12 cellular contexts compared by ENCODE assay signal in genomic region chr4:76772498-76773106, GRCh38.
DNase-seq lines count a peak whose midpoint lies in the region; ATAC-seq, FAIRE-seq and TF ChIP-seq lines count a peak whose summit lies in the region.
"Had no signal": no experiment of that assay in that cellular context is flagged by ENCODE, and none has a peak within 500 bp of the region (broad histone marks: within the 10 kb centered on the region; RNA-seq: fewer than 3 reads in every experiment).

No MANE protein-coding gene starts in this region.

- H3K9me3 ChIP-seq in breast epithelium: no peaks in the 10 kb centered on the region
- no peaks in the 10 kb centered on the region for H3K9me3 ChIP-seq in CD4-positive, alpha-beta T cell (ENCODE audit: control insufficient read depth, low read length)

- no TSS peak for BruUV-seq in MCF 10A (replicated peaks; lab: Mats Ljungman, UMichigan)

- H3K4me1 ChIP-seq in breast epithelium: no peaks in the 10 kb centered on the region

- H3K36me3 ChIP-seq in breast epithelium: no peaks in the 10 kb centered on the region
- peaks cover 9% of the 10 kb centered on the region for H3K36me3 ChIP-seq in bronchial epithelial cell (ENCODE audit: control insufficient read depth, insufficient read depth, low read length)

- H3K9me3 Mint-ChIP-seq in MCF 10A (ENCODE audit: unreplicated experiment) (peaks cover 8% of the 10 kb centered on the region), type B pancreatic cell (peaks cover 5% of the 10 kb centered on the region)
- H3K9me3 Mint-ChIP-seq in T-helper 2 cell treated with Interferon-gamma antibody and Interleukin-4, amounts not matched to agents 5 μg/mL and 100 μg/mL, for 36 hours: no peaks in the 10 kb centered on the region
- H3K9me3 Mint-ChIP-seq in CD4-positive, alpha-beta T cell: no peaks in the 10 kb centered on the region
- H3K9me3 Mint-ChIP-seq: activated naive CD8-positive, alpha-beta T cell treated with anti-CD3 and anti-CD28 coated beads for 36 hours had no signal

- CTCF ChIA-PET in MCF 10A (lab: Yijun Ruan, JAX): interaction anchor here (0.6 to 1.3 kb wide), 4 partner anchors 13 to 262 kb away, joined by 3 read pairs; no protein-coding TSS in a partner anchor
- CTCF ChIA-PET in CD4-positive, alpha-beta T cell (lab: Charles Lee): no interaction called here

- no peak overlapping the region for H3K4me3 Mint-ChIP-seq in MCF 10A (ENCODE audit: unreplicated experiment)
- H3K4me3 Mint-ChIP-seq in type B pancreatic cell: no peak overlapping the region
- no peak overlapping the region for H3K4me3 Mint-ChIP-seq in T-helper 2 cell treated with Interferon-gamma antibody and Interleukin-4, amounts not matched to agents 5 μg/mL and 100 μg/mL, for 36 hours
- no peak overlapping the region for H3K4me3 Mint-ChIP-seq in CD4-positive, alpha-beta T cell
- H3K4me3 Mint-ChIP-seq: activated naive CD8-positive, alpha-beta T cell treated with anti-CD3 and anti-CD28 coated beads for 36 hours had no signal

- peaks cover 34% of the 10 kb centered on the region for H3K36me3 Mint-ChIP-seq in MCF 10A (ENCODE audit: insufficient read depth, unreplicated experiment)
- peaks cover 58% of the 10 kb centered on the region for H3K36me3 Mint-ChIP-seq in type B pancreatic cell
- no peaks in the 10 kb centered on the region for H3K36me3 Mint-ChIP-seq in T-helper 2 cell treated with Interferon-gamma antibody and Interleukin-4, amounts not matched to agents 5 μg/mL and 100 μg/mL, for 36 hours (ENCODE audit: low read depth)
- no peaks in the 10 kb centered on the region for H3K36me3 Mint-ChIP-seq in CD4-positive, alpha-beta T cell (ENCODE audit: low read depth)
- H3K36me3 Mint-ChIP-seq: activated naive CD8-positive, alpha-beta T cell treated with anti-CD3 and anti-CD28 coated beads for 36 hours had no signal

- TF ChIP-seq POLR2A in breast epithelium (IDR thresholded peaks at IDR 0.05): no peak

- TF ChIP-seq CTCF in MCF 10A (IDR thresholded peaks at IDR 0.05; ENCODE audit: unreplicated experiment) (no peak), breast epithelium (IDR thresholded peaks at IDR 0.05) (no peak), bronchial epithelial cell (IDR thresholded peaks at IDR 0.05; ENCODE audit: insufficient read depth, low read length, severe bottlenecking) (no peak), type B pancreatic cell (conservative IDR thresholded peaks at IDR 0.05) (no peak)
- TF ChIP-seq CTCF in CD4-positive, alpha-beta T cell (IDR thresholded peaks at IDR 0.05): no peak

- H3K27me3 ChIP-seq in breast epithelium (no peaks in the 10 kb centered on the region), bronchial epithelial cell (ENCODE audit: control insufficient read depth, insufficient read depth, low read length) (no peaks in the 10 kb centered on the region)
- no peaks in the 10 kb centered on the region for H3K27me3 ChIP-seq in CD4-positive, alpha-beta T cell (ENCODE audit: control insufficient read depth, insufficient read depth, low read length)

- H3K27me3 Mint-ChIP-seq in MCF 10A (ENCODE audit: insufficient read depth, unreplicated experiment) (no peaks in the 10 kb centered on the region), type B pancreatic cell (no peaks in the 10 kb centered on the region)
- peaks cover 11% of the 10 kb centered on the region for H3K27me3 Mint-ChIP-seq in T-helper 2 cell treated with Interferon-gamma antibody and Interleukin-4, amounts not matched to agents 5 μg/mL and 100 μg/mL, for 36 hours (ENCODE audit: low read depth)
- peaks cover 4% of the 10 kb centered on the region for H3K27me3 Mint-ChIP-seq in CD4-positive, alpha-beta T cell
- H3K27me3 Mint-ChIP-seq: activated naive CD8-positive, alpha-beta T cell treated with anti-CD3 and anti-CD28 coated beads for 36 hours had no signal

- DNase-seq in MCF 10A (ENCODE audit: unreplicated experiment) (peak; percentile 34), breast epithelium (ENCODE audit: low spot score in 2 of 2) (no peak), bronchial epithelial cell (ENCODE audit: low read depth) (peak; percentile 51), type B pancreatic cell (ENCODE audit: extremely low spot score, unreplicated experiment) (no peak), KG1 (lab: John Stamatoyannopoulos, UW) (no peak)
- no peak for DNase-seq in T-helper 2 cell treated with Interferon-gamma antibody and Interleukin-4, amounts not matched to agents 5 μg/mL and 100 μg/mL, for 36 hours (ENCODE audit: low spot score)
- DNase-seq in CD4-positive, alpha-beta T cell: no peak
- DNase-seq: activated naive CD8-positive, alpha-beta T cell treated with anti-CD3 and anti-CD28 coated beads for 36 hours; SHP77 had no signal

- peaks cover 6% of the 10 kb centered on the region for H3K4me1 Mint-ChIP-seq in MCF 10A (ENCODE audit: insufficient read depth, unreplicated experiment)
- peaks cover 24% of the 10 kb centered on the region for H3K4me1 Mint-ChIP-seq in type B pancreatic cell (ENCODE audit: unreplicated experiment)
- no peaks in the 10 kb centered on the region for H3K4me1 Mint-ChIP-seq in T-helper 2 cell treated with Interferon-gamma antibody and Interleukin-4, amounts not matched to agents 5 μg/mL and 100 μg/mL, for 36 hours (ENCODE audit: low read depth)
- no peaks in the 10 kb centered on the region for H3K4me1 Mint-ChIP-seq in CD4-positive, alpha-beta T cell (ENCODE audit: low read depth)
- H3K4me1 Mint-ChIP-seq: activated naive CD8-positive, alpha-beta T cell treated with anti-CD3 and anti-CD28 coated beads for 36 hours had no signal

- FAIRE-seq in bronchial epithelial cell (lab: Jason Lieb, UNC): no peak
- FAIRE-seq: A204.1 had no signal

- POLR2A ChIA-PET in MCF 10A (lab: Yijun Ruan, JAX): no interaction called here
- POLR2A ChIA-PET in CD4-positive, alpha-beta T cell (lab: Charles Lee): no interaction called here

- H3K4me3 ChIP-seq in breast epithelium: no peak overlapping the region
- H3K4me3 ChIP-seq in bronchial epithelial cell (ENCODE audit: low read depth, low read length): no peak overlapping the region

- H3K27ac Mint-ChIP-seq in MCF 10A (ENCODE audit: low read depth, unreplicated experiment) (no peak overlapping the region), type B pancreatic cell (peak overlapping the region; percentile 64)
- no peak overlapping the region for H3K27ac Mint-ChIP-seq in T-helper 2 cell treated with Interferon-gamma antibody and Interleukin-4, amounts not matched to agents 5 μg/mL and 100 μg/mL, for 36 hours
- H3K27ac Mint-ChIP-seq in CD4-positive, alpha-beta T cell: no peak overlapping the region
- H3K27ac Mint-ChIP-seq: activated naive CD8-positive, alpha-beta T cell treated with anti-CD3 and anti-CD28 coated beads for 36 hours had no signal

- peak; percentile 77 for ATAC-seq in HG03439 (IDR thresholded peaks at IDR 0.05; ENCODE audit: unreplicated experiment)
- ATAC-seq in CD4-positive, alpha-beta T cell (ENCODE audit: poor library complexity): no peak
- ATAC-seq: sciatic nerve had no signal

- H3K27ac ChIP-seq in breast epithelium: no peak overlapping the region
- no peak overlapping the region for H3K27ac ChIP-seq in CD4-positive, alpha-beta T cell (ENCODE audit: low read depth, low read length)

- intact Hi-C loops in MCF 10A (cut with micrococcal nuclease) (no loop called here), breast epithelium (cut with DNase I; ENCODE audit: low total_unique reads) (no loop called here)
- intact Hi-C loops in CD4-positive, alpha-beta T cell (cut with DNase I, micrococcal nuclease): loop anchor here in 1 of 2 experiments (10.0 kb wide), 1 partner anchor 272 kb away; no protein-coding TSS in a partner anchor

Comparison
In these comparisons a context has a peak if more than half of its experiments do, and no peak if none do; other contexts are left out.
1. DNase-seq: peak in MCF 10A (single experiment) and bronchial epithelial cell (single experiment); none in breast epithelium (0 of 2), type B pancreatic cell (single experiment), T-helper 2 cell treated with Interferon-gamma antibody and Interleukin-4, amounts not matched to agents 5 μg/mL and 100 μg/mL, for 36 hours (single experiment), KG1 (single experiment) and CD4-positive, alpha-beta T cell (0 of 10).